ENCODE assay signal across 8 cellular contexts in the genomic region with DNA sequence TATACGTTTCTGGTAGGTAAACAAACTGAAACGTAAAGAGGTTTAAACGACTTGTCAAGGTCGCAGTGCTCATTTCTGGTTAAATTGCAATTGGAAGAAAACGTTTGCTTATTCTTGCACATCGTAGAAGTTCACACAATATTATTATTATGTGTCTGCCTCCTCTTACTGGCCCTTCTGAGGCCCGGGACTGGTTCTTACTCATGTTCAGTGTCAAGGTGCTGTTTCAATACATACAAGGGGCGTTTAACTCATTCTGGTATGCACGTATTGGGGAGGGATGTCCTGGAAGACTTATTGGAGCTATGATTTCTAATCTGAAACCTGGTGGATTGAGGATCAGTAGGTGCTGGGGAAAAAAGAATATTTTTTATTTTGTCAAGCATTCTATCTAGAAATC. TPM values are rescaled to one million over a fixed set of nuclear protein-coding genes. Genes with fewer than 3 reads are reported as not detected.
DNase-seq lines count a peak whose midpoint lies in the region; ATAC-seq and TF ChIP-seq lines count a peak whose summit lies in the region.

No MANE protein-coding gene starts in this region.

- H4K20me1 ChIP-seq in MM.1S (ENCODE audit: insufficient read depth, low read length), result no peaks in the 10 kb centered on the region

- peak overlapping the region in 10 of 12 donors; percentile 73 to 96 (median 86) for H3K27ac ChIP-seq in heart left ventricle
- H3K27ac ChIP-seq in MM.1S (ENCODE audit: low read length), result peak overlapping the region; percentile 79; the same call in 1 of the 2 replicates

- TF ChIP-seq CTCF in heart left ventricle (IDR thresholded peaks at IDR 0.05) (no peak), MM.1S (IDR thresholded peaks at IDR 0.05; ENCODE audit: low read length) (no peak)

- peak overlapping the region; percentile 76 for H3K4me2 ChIP-seq in MM.1S (ENCODE audit: low read depth, low read length)

- peak overlapping the region; percentile 96 to 100 (median 99) for H3K4me3 Mint-ChIP-seq in naive thymus-derived CD8-positive, alpha-beta T cell

- H3K9me3 ChIP-seq in heart left ventricle (peaks cover 0 to 4% (median 0%) of the 10 kb centered on the region in 12 donors), MM.1S (replicated peaks; ENCODE audit: insufficient read depth, low read length) (no peaks in the 10 kb centered on the region; the same call in 1 of the 2 replicates)

- H3K36me3 ChIP-seq in heart left ventricle (peaks cover 0 to 40% (median 35%) of the 10 kb centered on the region in 9 donors), MM.1S (replicated peaks; ENCODE audit: insufficient read depth, low read length) (no peaks in the 10 kb centered on the region; the same call in 1 of the 2 replicates)

- H3K79me2 ChIP-seq in MM.1S (ENCODE audit: low read length), result peaks cover 32% of the 10 kb centered on the region

- peak overlapping the region; percentile 71; the same call in 1 of the 2 replicates for H3K9ac ChIP-seq in MM.1S (ENCODE audit: low read length)

- peaks cover 0 to 29% (median 8%) of the 10 kb centered on the region in 9 donors for H3K27me3 ChIP-seq in heart left ventricle
- no peaks in the 10 kb centered on the region for H3K27me3 ChIP-seq in MM.1S (replicated peaks; ENCODE audit: insufficient read depth, low read length)

- H2AFZ ChIP-seq in MM.1S (ENCODE audit: low read length), result peak overlapping the region; percentile 99; the same call in 1 of the 2 replicates

- H3K27ac Mint-ChIP-seq in naive thymus-derived CD8-positive, alpha-beta T cell, result peak overlapping the region; percentile 91 to 100 (median 99)

- H3F3A ChIP-seq in MM.1S (ENCODE audit: insufficient read depth, low read length), result 0 out of 2 replicates have a peak, but pooled peaks cover 2% of the 10 kb centered on the region

- WGBS in heart left ventricle, 4 donors, result 3 to 5% (median 5%) methylated on average over 9 of the region's 9 CpGs

- no peak for TF ChIP-seq POLR2A in heart left ventricle (IDR thresholded peaks at IDR 0.05)

- H3K4me3 ChIP-seq in heart left ventricle (peak overlapping the region; percentile 45 to 88 (median 79)), MM.1S (ENCODE audit: low read length) (peak overlapping the region; percentile 78)

- no peak for ATAC-seq in heart left ventricle
- no peak for ATAC-seq in Right ventricle myocardium inferior
- ATAC-seq in naive thymus-derived CD8-positive, alpha-beta T cell, result no peak
- ATAC-seq in HG03521 (IDR thresholded peaks at IDR 0.05; ENCODE audit: unreplicated experiment), result no peak

- peaks cover 20 to 39% (median 23%) of the 10 kb centered on the region in 3 donors for H3K36me3 Mint-ChIP-seq in naive thymus-derived CD8-positive, alpha-beta T cell

- peaks cover 12 to 26% (median 20%) of the 10 kb centered on the region in 5 donors for H3K27me3 Mint-ChIP-seq in naive thymus-derived CD8-positive, alpha-beta T cell

- intact Hi-C loops in heart left ventricle (cut with DNase I) (loop anchor here in 5 of 10 donors (1.0 to 10.0 kb wide), 4 partner anchors 25 to 125 kb away; partner anchors contain the start of genes CTBS (in 2 of the 5), GNG5 (in 1 of the 5) and SPATA1 (in 1 of the 5)), Right ventricle myocardium inferior (cut with DNase I) (loop anchor here (1.0 kb wide), 1 partner anchor 26 kb away; the partner anchor contains the start of genes GNG5 and SPATA1)

- H3K4me1 Mint-ChIP-seq in naive thymus-derived CD8-positive, alpha-beta T cell, result peaks cover 18 to 51% (median 48%) of the 10 kb centered on the region in 4 donors

- H3K9me3 Mint-ChIP-seq in naive thymus-derived CD8-positive, alpha-beta T cell, result peaks cover 0 to 20% (median 3%) of the 10 kb centered on the region in 9 donors

- POLR2A ChIA-PET in naive thymus-derived CD8-positive, alpha-beta T cell (lab: Charles Lee), result interaction anchor here (0.5 to 3.6 kb wide), 7 partner anchors 18 to 402 kb away, joined by 3 to 29 read pairs (median 7); partner anchors contain the start of genes CTBS, GNG5 and SPATA1

- no peaks in the 10 kb centered on the region for H3K9me2 ChIP-seq in MM.1S (replicated peaks; ENCODE audit: insufficient read depth, low read length)

- H3K4me1 ChIP-seq in heart left ventricle (peaks cover 0 to 32% (median 20%) of the 10 kb centered on the region in 12 donors), MM.1S (ENCODE audit: low read length) (no peaks in the 10 kb centered on the region)

- DNase-seq in heart left ventricle, result no peak
- DNase-seq in Right ventricle myocardium inferior (ENCODE audit: missing footprints), result no peak
- DNase-seq in MM.1S, result no peak
- DNase-seq in dermis blood vessel endothelial cell, result peak; percentile 19
- no peak for DNase-seq in naive thymus-derived CD8-positive, alpha-beta T cell
- no peak for DNase-seq in DMS153 treated with DMSO at 0.1 percent for 48 hours (lab: John Stamatoyannopoulos, UW; ENCODE audit: unreplicated experiment)
- DNase-seq in NCI-H1930 (lab: John Stamatoyannopoulos, UW), result no peak

RNA-seq across cellular contexts. Expression of gene RPF1, which starts 0.9 kb away (rescaled TPM):
- total RNA-seq in heart left ventricle, result 10 to 100 TPM; 30.3 to 63.9 (median 34.5) TPM
- polyA plus RNA-seq in heart left ventricle, result 10 to 100 TPM; 23.9 to 66.8 TPM
- total RNA-seq in Right ventricle myocardium inferior, result 34.2 TPM
- 32.7 and 36.2 TPM in 2 replicates for total RNA-seq in dermis blood vessel endothelial cell
- 10 to 100 TPM; 50.2 to 52.4 TPM for total RNA-seq in naive thymus-derived CD8-positive, alpha-beta T cell
- 10 to 100 TPM; 55.2 to 64.2 (median 58.4) TPM for polyA plus RNA-seq in naive thymus-derived CD8-positive, alpha-beta T cell

RNA-seq across cellular contexts. Expression of gene SPATA1, which starts 26.2 kb away (rescaled TPM):
- 1 to 10 TPM in 6 of 9 donors, under 1 TPM in 2, not detected in 1; 0.82 to 2.0 (median 1.2) TPM for total RNA-seq in heart left ventricle
- polyA plus RNA-seq in heart left ventricle, result under 1 TPM in 1 of 2 donors, not detected in 1; 0.19 TPM
- total RNA-seq in Right ventricle myocardium inferior, result 0.92 TPM
- 0.65 and 2.0 TPM in 2 replicates for total RNA-seq in dermis blood vessel endothelial cell
- 1 to 10 TPM; 2.2 to 2.5 TPM for total RNA-seq in naive thymus-derived CD8-positive, alpha-beta T cell
- polyA plus RNA-seq in naive thymus-derived CD8-positive, alpha-beta T cell, result not detected

RNA-seq across cellular contexts. Expression of gene GNG5, which starts 26.4 kb away (rescaled TPM):
- total RNA-seq in heart left ventricle (100 to 1,000 TPM; 129 to 217 (median 160) TPM), Right ventricle myocardium inferior (182 TPM), dermis blood vessel endothelial cell (9.5 and 17.5 TPM in 2 replicates)
- 100 to 1,000 TPM; 262 to 299 TPM for polyA plus RNA-seq in heart left ventricle
- total RNA-seq in naive thymus-derived CD8-positive, alpha-beta T cell, result 10 to 100 TPM; 32.5 to 39.5 TPM
- polyA plus RNA-seq in naive thymus-derived CD8-positive, alpha-beta T cell, result 100 to 1,000 TPM; 214 to 259 (median 233) TPM
